ENCODE assay signal across 15 cellular contexts in the genomic region with DNA sequence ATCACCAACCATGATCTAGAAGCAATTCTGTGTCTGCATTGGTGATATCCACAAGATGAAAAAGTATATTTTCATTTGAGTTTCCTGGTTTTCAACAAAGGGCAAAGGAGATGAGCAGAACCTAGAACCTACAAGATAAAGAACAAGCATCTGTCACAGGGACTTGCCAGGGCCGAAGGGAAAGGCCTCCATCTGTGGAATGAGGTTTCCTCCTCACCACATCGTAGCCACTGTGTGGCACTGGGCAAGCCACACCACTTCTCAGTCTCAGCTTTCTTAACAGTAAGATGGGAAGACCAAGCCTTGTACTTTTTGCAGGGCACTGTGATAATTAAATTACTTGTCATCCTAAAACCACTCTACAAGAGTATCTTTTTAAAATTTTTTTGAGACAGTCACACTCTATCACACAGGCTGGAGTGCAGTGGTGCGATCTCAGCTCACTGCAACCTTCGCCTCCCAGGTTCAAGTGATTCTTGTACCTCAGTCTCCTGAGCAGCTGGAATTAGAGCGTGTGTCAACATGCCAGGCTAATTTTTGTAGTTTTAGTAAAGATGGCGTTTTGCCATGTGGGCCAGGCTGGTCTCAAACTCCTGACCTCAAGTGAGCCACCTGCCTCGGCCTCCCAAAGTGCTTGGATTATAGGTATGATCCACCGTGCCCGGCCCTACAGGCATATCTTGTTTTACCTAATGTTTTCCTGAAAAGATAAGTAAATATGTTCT. TPM values are rescaled to one million over a fixed set of nuclear protein-coding genes. Genes with fewer than 3 reads are reported as not detected.
DNase-seq lines count a peak whose midpoint lies in the region; ATAC-seq and TF ChIP-seq lines count a peak whose summit lies in the region.
"Had no signal": no experiment of that assay in that cellular context is flagged by ENCODE, and none has a peak within 500 bp of the region (broad histone marks: within the 10 kb centered on the region; RNA-seq: fewer than 3 reads in every experiment).

No MANE protein-coding gene starts in this region.

- no peak for ATAC-seq in Right ventricle myocardium inferior
- no peak for ATAC-seq in activated CD8-positive, alpha-beta T cell treated with anti-CD3 and anti-CD28 coated beads, Interleukin-2, amount 10 ng/mL, durations not matched to agents 7 days and 5 days

- H3K27me3 Mint-ChIP-seq in activated CD8-positive, alpha-beta T cell treated with anti-CD3 and anti-CD28 coated beads, Interleukin-2, amount 10 ng/mL, durations not matched to agents 7 days and 5 days (ENCODE audit: low read depth) = peaks cover 33% of the 10 kb centered on the region

- H3K27me3 ChIP-seq in cardiac muscle cell = no peaks in the 10 kb centered on the region
- H3K27me3 ChIP-seq: BLaER1 had no signal

- no peak overlapping the region for H3K27ac Mint-ChIP-seq in activated CD8-positive, alpha-beta T cell treated with anti-CD3 and anti-CD28 coated beads, Interleukin-2, amount 10 ng/mL, durations not matched to agents 7 days and 5 days
- H3K27ac Mint-ChIP-seq: CD8-positive, alpha-beta memory T cell had no signal

- H3K9me3 ChIP-seq in cardiac muscle cell (ENCODE audit: low read depth) = no peaks in the 10 kb centered on the region
- H3K9me3 ChIP-seq: BLaER1 had no signal

- DNase-seq in cardiac muscle cell (ENCODE audit: low read depth in 1 of 2, low spot score in 1 of 2) (no peak), Right ventricle myocardium inferior (ENCODE audit: missing footprints) (no peak), MV-4-11 (lab: John Stamatoyannopoulos, UW) (peak; percentile 4), epithelial cell of esophagus (ENCODE audit: low read depth) (peak; percentile 28), NCI-H345 treated with DMSO at 0.1 percent for 48 hours (lab: John Stamatoyannopoulos, UW; ENCODE audit: unreplicated experiment) (no peak), NCI-H69 (lab: John Stamatoyannopoulos, UW) (no peak)
- no peak for DNase-seq in activated CD8-positive, alpha-beta T cell treated with anti-CD3 and anti-CD28 coated beads, Interleukin-2, amount 10 ng/mL, durations not matched to agents 7 days and 5 days
- DNase-seq: 8988T; AML-193; CD8-positive, alpha-beta memory T cell; DND-41; GF-D8; GM23248 had no signal

- no peak for TF ChIP-seq CTCF in cardiac muscle cell (IDR thresholded peaks at IDR 0.05; ENCODE audit: low read depth, low read length)
- TF ChIP-seq CTCF in epithelial cell of esophagus (IDR thresholded peaks at IDR 0.05; ENCODE audit: insufficient read depth, low read depth, low read length, missing control alignments) = no peak

- no peaks in the 10 kb centered on the region for H3K4me1 Mint-ChIP-seq in activated CD8-positive, alpha-beta T cell treated with anti-CD3 and anti-CD28 coated beads, Interleukin-2, amount 10 ng/mL, durations not matched to agents 7 days and 5 days (ENCODE audit: low read depth)
- H3K4me1 Mint-ChIP-seq: CD8-positive, alpha-beta memory T cell had no signal

- H3K4me1 ChIP-seq in cardiac muscle cell (ENCODE audit: low read depth) = peaks cover 16% of the 10 kb centered on the region

- no peaks in the 10 kb centered on the region for H3K36me3 ChIP-seq in cardiac muscle cell

- no peaks in the 10 kb centered on the region for H3K36me3 Mint-ChIP-seq in activated CD8-positive, alpha-beta T cell treated with anti-CD3 and anti-CD28 coated beads, Interleukin-2, amount 10 ng/mL, durations not matched to agents 7 days and 5 days (ENCODE audit: low read depth)
- H3K36me3 Mint-ChIP-seq: CD8-positive, alpha-beta memory T cell had no signal

- H3K9me3 Mint-ChIP-seq in activated CD8-positive, alpha-beta T cell treated with anti-CD3 and anti-CD28 coated beads, Interleukin-2, amount 10 ng/mL, durations not matched to agents 7 days and 5 days (ENCODE audit: insufficient read depth) = no peaks in the 10 kb centered on the region
- H3K9me3 Mint-ChIP-seq: CD8-positive, alpha-beta memory T cell had no signal

- POLR2A ChIA-PET in activated CD8-positive, alpha-beta T cell treated with anti-CD3 and anti-CD28 coated beads, Interleukin-2, amount 10 ng/mL, durations not matched to agents 7 days and 5 days (lab: Charles Lee) = interaction anchor here (0.7 kb wide), 1 partner anchor 41 kb away, joined by 3 read pairs; no protein-coding TSS in a partner anchor

- H3K4me3 ChIP-seq in cardiac muscle cell (no peak overlapping the region), epithelial cell of esophagus (ENCODE audit: low read length) (no peak overlapping the region)
- H3K4me3 ChIP-seq: BLaER1, GM23248 had no signal

- CTCF ChIA-PET in activated CD8-positive, alpha-beta T cell treated with anti-CD3 and anti-CD28 coated beads, Interleukin-2, amount 10 ng/mL, durations not matched to agents 7 days and 5 days (lab: Charles Lee) = interaction anchor here (1.1 kb wide), 1 partner anchor 157 kb away, joined by 3 read pairs; no protein-coding TSS in a partner anchor

- H3K27ac ChIP-seq in cardiac muscle cell = peak overlapping the region; percentile 25
- H3K27ac ChIP-seq: BLaER1, GM23248, HL-60 had no signal

- no peak overlapping the region for H3K4me3 Mint-ChIP-seq in activated CD8-positive, alpha-beta T cell treated with anti-CD3 and anti-CD28 coated beads, Interleukin-2, amount 10 ng/mL, durations not matched to agents 7 days and 5 days
- H3K4me3 Mint-ChIP-seq: CD8-positive, alpha-beta memory T cell had no signal

- intact Hi-C loops in Right ventricle myocardium inferior (cut with DNase I) = no loop called here

RNA-seq across cellular contexts. Expression of gene ARHGEF11, which starts 45.8 kb away (rescaled TPM):
- 38.4 and 40.1 TPM in 2 replicates for total RNA-seq in cardiac muscle cell
- 22.5 and 25.8 TPM in 2 replicates for polyA plus RNA-seq in cardiac muscle cell
- 29.3 TPM for total RNA-seq in Right ventricle myocardium inferior
- total RNA-seq in activated CD8-positive, alpha-beta T cell treated with anti-CD3 and anti-CD28 coated beads, Interleukin-2, amount 10 ng/mL, durations not matched to agents 7 days and 5 days = 10 to 100 TPM; 15.3 to 16.6 TPM

Comparison
In these comparisons a context has a peak if more than half of its experiments do, and no peak if none do; other contexts are left out.
1. DNase-seq: peak in MV-4-11 (single experiment) and epithelial cell of esophagus (single experiment); none in cardiac muscle cell (0 of 2), Right ventricle myocardium inferior (single experiment), activated CD8-positive, alpha-beta T cell treated with anti-CD3 and anti-CD28 coated beads, Interleukin-2, amount 10 ng/mL, durations not matched to agents 7 days and 5 days (single experiment), NCI-H345 treated with DMSO at 0.1 percent for 48 hours (single experiment) and NCI-H69 (single experiment).